ENCODE assay signal across 29 cellular contexts in the genomic region with DNA sequence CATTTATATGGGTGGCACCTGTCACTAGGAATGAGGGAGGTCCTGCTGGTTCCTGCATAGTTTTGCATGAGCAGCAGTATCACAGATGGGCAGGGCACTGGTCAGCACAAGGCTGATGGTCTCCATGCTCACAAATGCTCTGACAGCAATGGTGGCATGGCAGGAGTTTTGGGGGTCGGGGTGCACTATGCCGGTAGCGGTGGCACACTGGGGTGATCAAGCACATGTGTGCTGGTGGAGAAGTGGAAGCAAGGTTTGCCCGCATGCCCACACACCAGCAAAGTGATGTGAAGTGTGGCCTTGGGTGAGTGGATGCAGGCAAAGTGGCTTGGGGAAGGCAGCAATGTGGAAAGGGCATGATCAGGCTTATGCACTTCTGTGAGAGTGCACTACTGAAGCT.
"Had no signal": no experiment of that assay in that cellular context is flagged by ENCODE, and none has a peak within 500 bp of the region (broad histone marks: within the 10 kb centered on the region; RNA-seq: fewer than 3 reads in every experiment).

No MANE protein-coding gene starts in this region.

- FAIRE-seq: urothelium cell line had no signal

- H3K36me3 ChIP-seq: stomach, suprapubic skin, thoracic aorta, thyroid gland, tibial artery, tibial nerve, transverse colon, upper lobe of left lung, upper lobe of right lung, uterus, vagina had no signal

- H3K4me3 Mint-ChIP-seq: stimulated activated effector memory CD8-positive, alpha-beta T cell treated with anti-CD3 and anti-CD28 coated beads, Interleukin-12 subunit alpha, Interleukin-12 subunit beta, amount 100 ng/mL, for 72 hours; stimulated activated memory B cell treated with anti-CD40 and anti-IgM and Interleukin-4, amounts not matched to agents 10 μg/mL and 1 μg/mL and 100 μg/mL, for 72 hours; stimulated activated naive B cell treated with anti-CD40 and anti-IgM and Interleukin-4, amounts not matched to agents 10 μg/mL and 1 μg/mL and 100 μg/mL, for 72 hours; stimulated activated naive CD8-positive, alpha-beta T cell treated with anti-CD3 and anti-CD28 coated beads, Interleukin-15, amount 100 ng/mL, for 72 hours; stimulated activated naive CD8-positive, alpha-beta T cell treated with anti-CD3 and anti-CD28 coated beads, Interleukin-15, Interleukin-2, amounts not matched to agents 100 ng/mL and 50 ng/mL, for 24 hours; type B pancreatic cell had no signal

- H3K27ac ChIP-seq: stomach, suprapubic skin, testis, thoracic aorta, thyroid gland, tibial artery, tibial nerve, transverse colon, upper lobe of left lung, upper lobe of right lung, uterus, vagina had no signal

- H3K36me3 Mint-ChIP-seq: stimulated activated effector memory CD8-positive, alpha-beta T cell treated with anti-CD3 and anti-CD28 coated beads, Interleukin-12 subunit alpha, Interleukin-12 subunit beta, amount 100 ng/mL, for 72 hours; stimulated activated memory B cell treated with anti-CD40 and anti-IgM and Interleukin-4, amounts not matched to agents 10 μg/mL and 1 μg/mL and 100 μg/mL, for 72 hours; stimulated activated naive B cell treated with anti-CD40 and anti-IgM and Interleukin-4, amounts not matched to agents 10 μg/mL and 1 μg/mL and 100 μg/mL, for 72 hours; type B pancreatic cell had no signal

- H3K9me3 Mint-ChIP-seq: stimulated activated effector memory CD8-positive, alpha-beta T cell treated with anti-CD3 and anti-CD28 coated beads, Interleukin-12 subunit alpha, Interleukin-12 subunit beta, amount 100 ng/mL, for 72 hours; stimulated activated naive CD8-positive, alpha-beta T cell treated with anti-CD3 and anti-CD28 coated beads, Interleukin-15, amount 100 ng/mL, for 72 hours; stimulated activated naive CD8-positive, alpha-beta T cell treated with anti-CD3 and anti-CD28 coated beads, Interleukin-15, Interleukin-2, amounts not matched to agents 100 ng/mL and 50 ng/mL, for 24 hours; type B pancreatic cell had no signal

- H3K27me3 ChIP-seq: stomach, suprapubic skin, testis, thyroid gland, tibial artery, tibial nerve, transverse colon, upper lobe of left lung, upper lobe of right lung, uterus, vagina had no signal

- ATAC-seq: stimulated activated effector memory CD8-positive, alpha-beta T cell treated with anti-CD3 and anti-CD28 coated beads, Interleukin-12 subunit alpha, Interleukin-12 subunit beta, amount 100 ng/mL, for 72 hours; stimulated activated memory B cell treated with anti-CD40 and anti-IgM and Interleukin-4, amounts not matched to agents 10 μg/mL and 1 μg/mL and 100 μg/mL, for 72 hours; stimulated activated naive B cell treated with anti-CD40 and anti-IgM and Interleukin-4, amounts not matched to agents 10 μg/mL and 1 μg/mL and 100 μg/mL, for 72 hours; stimulated activated naive CD8-positive, alpha-beta T cell treated with anti-CD3 and anti-CD28 coated beads, Interleukin-15, amount 100 ng/mL, for 72 hours; stimulated activated naive CD8-positive, alpha-beta T cell treated with anti-CD3 and anti-CD28 coated beads, Interleukin-15, Interleukin-2, amounts not matched to agents 100 U/mL and 50 U/mL, for 24 hours; upper lobe of right lung had no signal

- DNase-seq: stimulated activated CD4-positive, alpha-beta T cell treated with anti-CD3 and anti-CD28 coated beads, Interleukin-2, amount 100 ng/mL, for 48 hours; stimulated activated CD4-positive, alpha-beta T cell treated with anti-CD3 and anti-CD28 coated beads, Interleukin-4, amount 100 ng/mL, for 1 hour; stimulated activated CD4-positive, alpha-beta T cell treated with anti-CD3 and anti-CD28 coated beads, Interleukin-4, amount 100 ng/mL, for 24 hours; stimulated activated CD4-positive, alpha-beta T cell treated with anti-CD3 and anti-CD28 coated beads, Interleukin-4, amount 100 ng/mL, for 4 hours; stimulated activated CD8-positive, alpha-beta memory T cell treated with anti-CD3 and anti-CD28 coated beads, Interleukin-4, amount 100 ng/mL, for 48 hours; stimulated activated naive B cell treated with anti-CD40 and anti-IgM and Interleukin-4, amounts not matched to agents 10 μg/mL and 1 μg/mL and 100 μg/mL, for 72 hours; stimulated activated naive CD4-positive, alpha-beta T cell; stimulated activated naive CD4-positive, alpha-beta T cell treated with Interleukin-2 at 50 U/mL for 16 hours; stimulated activated naive CD8-positive, alpha-beta T cell treated with anti-CD3 and anti-CD28 coated beads, Interleukin-15, amount 100 ng/mL, for 72 hours; stimulated activated naive CD8-positive, alpha-beta T cell treated with anti-CD3 and anti-CD28 coated beads, Interleukin-15, Interleukin-2, amounts not matched to agents 100 U/mL and 50 U/mL, for 24 hours; stomach; substantia nigra; testis; thyroid gland; tibial artery; transverse colon; trophoblast cell; upper lobe of right lung; uterus had no signal

- H3K4me3 ChIP-seq: stomach, suprapubic skin, testis, thoracic aorta, thyroid gland, tibial artery, tibial nerve, transverse colon, upper lobe of left lung, upper lobe of right lung, uterus, vagina had no signal

- H3K27me3 Mint-ChIP-seq: stimulated activated memory B cell treated with anti-CD40 and anti-IgM and Interleukin-4, amounts not matched to agents 10 μg/mL and 1 μg/mL and 100 μg/mL, for 72 hours; stimulated activated naive CD8-positive, alpha-beta T cell treated with anti-CD3 and anti-CD28 coated beads, Interleukin-15, amount 100 ng/mL, for 72 hours; stimulated activated naive CD8-positive, alpha-beta T cell treated with anti-CD3 and anti-CD28 coated beads, Interleukin-15, Interleukin-2, amounts not matched to agents 100 ng/mL and 50 ng/mL, for 24 hours; type B pancreatic cell had no signal

- H3K27ac Mint-ChIP-seq: stimulated activated effector memory CD8-positive, alpha-beta T cell treated with anti-CD3 and anti-CD28 coated beads, Interleukin-12 subunit alpha, Interleukin-12 subunit beta, amount 100 ng/mL, for 72 hours; stimulated activated memory B cell treated with anti-CD40 and anti-IgM and Interleukin-4, amounts not matched to agents 10 μg/mL and 1 μg/mL and 100 μg/mL, for 72 hours; stimulated activated naive B cell treated with anti-CD40 and anti-IgM and Interleukin-4, amounts not matched to agents 10 μg/mL and 1 μg/mL and 100 μg/mL, for 72 hours; stimulated activated naive CD8-positive, alpha-beta T cell treated with anti-CD3 and anti-CD28 coated beads, Interleukin-15, amount 100 ng/mL, for 72 hours; stimulated activated naive CD8-positive, alpha-beta T cell treated with anti-CD3 and anti-CD28 coated beads, Interleukin-15, Interleukin-2, amounts not matched to agents 100 ng/mL and 50 ng/mL, for 24 hours; type B pancreatic cell had no signal

- H3K9me3 ChIP-seq: suprapubic skin, testis, thoracic aorta, thyroid gland, tibial artery, tibial nerve, transverse colon, upper lobe of left lung, upper lobe of right lung, uterus, vagina had no signal

- H3K4me1 ChIP-seq: stomach, suprapubic skin, testis, thyroid gland, tibial artery, tibial nerve, transverse colon, upper lobe of left lung, upper lobe of right lung, uterus, vagina had no signal

- H3K4me1 Mint-ChIP-seq: stimulated activated effector memory CD8-positive, alpha-beta T cell treated with anti-CD3 and anti-CD28 coated beads, Interleukin-12 subunit alpha, Interleukin-12 subunit beta, amount 100 ng/mL, for 72 hours; stimulated activated memory B cell treated with anti-CD40 and anti-IgM and Interleukin-4, amounts not matched to agents 10 μg/mL and 1 μg/mL and 100 μg/mL, for 72 hours; stimulated activated naive B cell treated with anti-CD40 and anti-IgM and Interleukin-4, amounts not matched to agents 10 μg/mL and 1 μg/mL and 100 μg/mL, for 72 hours; stimulated activated naive CD8-positive, alpha-beta T cell treated with anti-CD3 and anti-CD28 coated beads, Interleukin-15, amount 100 ng/mL, for 72 hours had no signal
